Comparison of ENCODE assay signal across 8 cellular contexts in genomic region chr6:129498950-129499870, GRCh38.
A peak's percentile ranks its signal among the peaks of the same experiment; 100 is the strongest.
DNase-seq lines count a peak whose midpoint lies in the region; ATAC-seq and TF ChIP-seq lines count a peak whose summit lies in the region.

No MANE protein-coding gene starts in this region.

- H3K36me3 Mint-ChIP-seq in endodermal cell (ENCODE audit: low read depth): no peaks in the 10 kb centered on the region

- WGBS in endodermal cell (ENCODE audit: insufficient coverage in 1 of 2, insufficient read length in 1 of 2), 2 experiments: 41 to 43% methylated on average over 4 to 9 of the region's 9 CpGs

- H3K9me3 ChIP-seq in endodermal cell (ENCODE audit: control insufficient read depth, low read length) (no peaks in the 10 kb centered on the region), WERI-Rb-1 (ENCODE audit: severe bottlenecking) (no peaks in the 10 kb centered on the region)

- H3K4me3 ChIP-seq in endodermal cell (ENCODE audit: low read length) (no peak overlapping the region), WERI-Rb-1 (ENCODE audit: low read depth, low read length) (no peak overlapping the region)

- no peaks in the 10 kb centered on the region for H3K27me3 Mint-ChIP-seq in endodermal cell (ENCODE audit: insufficient read depth)

- ATAC-seq in GM21717 (IDR thresholded peaks at IDR 0.05; ENCODE audit: unreplicated experiment): peak; percentile 72

- H3K36me3 ChIP-seq in endodermal cell (ENCODE audit: control insufficient read depth, insufficient read depth, low read length) (no peaks in the 10 kb centered on the region), WERI-Rb-1 (no peaks in the 10 kb centered on the region)

- H3K27ac ChIP-seq in endodermal cell (ENCODE audit: low read depth, low read length) (no peak overlapping the region), WERI-Rb-1 (no peak overlapping the region)

- DNase-seq in activated T-cell treated with anti-CD3 and anti-CD28 coated beads, Interleukin-2, amount 50 U/mL, for 1 hour: peak; percentile 29
- DNase-seq in activated T-cell treated with anti-CD3 and anti-CD28 coated beads for 4 hours (no peak), LHCN-M2 (ENCODE audit: low read depth) (peak; percentile 71), SW 1271 (lab: John Stamatoyannopoulos, UW) (peak; percentile 15 to 70), endodermal cell (peak; percentile 54), myocyte (ENCODE audit: low read depth) (peak; percentile 77), WERI-Rb-1 (no peak)

- H3K4me1 ChIP-seq in endodermal cell (ENCODE audit: control insufficient read depth, insufficient read depth, low read length): no peaks in the 10 kb centered on the region

- no peak overlapping the region for H3K4me3 Mint-ChIP-seq in endodermal cell

- TF ChIP-seq CTCF in endodermal cell (conservative IDR thresholded peaks at IDR 0.05) (peak; percentile 81), WERI-Rb-1 (IDR thresholded peaks at IDR 0.05; ENCODE audit: low read depth, low read length) (no peak)

- no peaks in the 10 kb centered on the region for H3K9me3 Mint-ChIP-seq in endodermal cell

- H3K27me3 ChIP-seq in endodermal cell (ENCODE audit: control insufficient read depth, insufficient read depth, low read length, poor library complexity, severe bottlenecking): no peaks in the 10 kb centered on the region
- no peaks in the 10 kb centered on the region for H3K27me3 ChIP-seq in WERI-Rb-1 (ENCODE audit: insufficient read depth, low read depth, severe bottlenecking)

- H3K27ac Mint-ChIP-seq in endodermal cell: no peak overlapping the region

- peaks cover 11% of the 10 kb centered on the region for H3K4me1 Mint-ChIP-seq in endodermal cell

- no peak overlapping the region for H3K9ac ChIP-seq in endodermal cell (ENCODE audit: extremely low read depth, low read length, poor library complexity, severe bottlenecking)

Comparison
In these comparisons a context has a peak if more than half of its experiments do, and no peak if none do; other contexts are left out.
1. DNase-seq: peak in activated T-cell treated with anti-CD3 and anti-CD28 coated beads, Interleukin-2, amount 50 U/mL, for 1 hour (single experiment), LHCN-M2 (single experiment), SW 1271 (2 of 2), endodermal cell (single experiment) and myocyte (single experiment); none in activated T-cell treated with anti-CD3 and anti-CD28 coated beads for 4 hours (single experiment) and WERI-Rb-1 (single experiment).